Comparison of ENCODE assay signal across 17 cellular contexts in the genomic region with DNA sequence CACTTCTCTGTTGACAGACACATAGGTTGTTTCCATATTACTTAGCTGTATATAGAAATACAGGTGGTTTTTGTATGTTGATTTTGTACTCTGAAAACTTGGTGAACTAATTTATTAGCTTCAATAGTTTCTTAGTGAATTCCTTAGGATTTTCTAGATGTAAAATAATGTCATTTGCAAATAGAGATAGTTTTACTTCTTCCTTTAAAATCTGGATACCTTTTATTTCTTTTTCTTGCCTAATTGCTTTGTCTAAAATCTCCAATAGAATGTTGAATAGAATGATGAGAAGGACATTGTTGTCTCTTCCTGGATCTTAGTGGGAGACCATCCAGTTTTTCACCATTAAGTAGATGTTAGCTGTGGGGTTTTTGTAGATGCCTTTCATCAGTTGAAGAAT. TPM values are rescaled to one million over a fixed set of nuclear protein-coding genes. Genes with fewer than 3 reads are reported as not detected.
DNase-seq lines count a peak whose midpoint lies in the region; ATAC-seq, FAIRE-seq and TF ChIP-seq lines count a peak whose summit lies in the region.
"Had no signal": no experiment of that assay in that cellular context is flagged by ENCODE, and none has a peak within 500 bp of the region (broad histone marks: within the 10 kb centered on the region; RNA-seq: fewer than 3 reads in every experiment).

No MANE protein-coding gene starts in this region.

- H4K20me1 ChIP-seq in Loucy (ENCODE audit: insufficient read depth, low read length, poor library complexity, severe bottlenecking), result peaks cover 5% of the 10 kb centered on the region

- H3K27ac ChIP-seq in pancreas (no peak overlapping the region), lower lobe of right lung (no peak overlapping the region)
- H3K27ac ChIP-seq in CD8-positive, alpha-beta T cell (ENCODE audit: low read depth, low read length), result no peak overlapping the region
- H3K27ac ChIP-seq: 22Rv1, BLaER1, HL-60 had no signal

- peak overlapping the region; percentile 58 for H3K4me3 Mint-ChIP-seq in activated T-cell treated with anti-CD3 and anti-CD28 coated beads, Interleukin-2, amount 50 U/mL, for 4 hours
- H3K4me3 Mint-ChIP-seq in effector memory CD8-positive, alpha-beta T cell, result peak overlapping the region; percentile 13 to 86
- no peak overlapping the region for H3K4me3 Mint-ChIP-seq in CD8-positive, alpha-beta T cell

- H3K27me3 ChIP-seq in Loucy (ENCODE audit: insufficient read depth, low read length, poor library complexity, severe bottlenecking) (no peaks in the 10 kb centered on the region), pancreas (no peaks in the 10 kb centered on the region), lower lobe of right lung (ENCODE audit: low read depth) (no peaks in the 10 kb centered on the region)
- no peaks in the 10 kb centered on the region for H3K27me3 ChIP-seq in CD8-positive, alpha-beta T cell (ENCODE audit: insufficient read depth, low read length)
- H3K27me3 ChIP-seq: BLaER1 had no signal

- H3K9me3 ChIP-seq in Loucy (ENCODE audit: insufficient read depth, low read depth, low read length) (peaks cover 10% of the 10 kb centered on the region), pancreas (no peaks in the 10 kb centered on the region), lower lobe of right lung (peaks cover 12% of the 10 kb centered on the region)
- no peaks in the 10 kb centered on the region for H3K9me3 ChIP-seq in CD8-positive, alpha-beta T cell (ENCODE audit: low read length)

- peak; percentile 34 for FAIRE-seq in pancreas (lab: Jason Lieb, UNC)
- FAIRE-seq: GM12878 had no signal

- peak overlapping the region; percentile 80 for H3K4me3 ChIP-seq in Loucy (ENCODE audit: low read length, poor library complexity, severe bottlenecking)
- no peak overlapping the region for H3K4me3 ChIP-seq in pancreas
- H3K4me3 ChIP-seq in lower lobe of right lung, result no peak overlapping the region
- no peak overlapping the region for H3K4me3 ChIP-seq in CD8-positive, alpha-beta T cell (ENCODE audit: low read depth, low read length)
- H3K4me3 ChIP-seq: BLaER1, GM12878 had no signal

- peaks cover 100% of the 10 kb centered on the region for H3K79me2 ChIP-seq in Loucy (ENCODE audit: insufficient read depth, low read length)

- H3K4me1 ChIP-seq in Loucy (ENCODE audit: insufficient read depth, low read length, poor library complexity, severe bottlenecking) (peaks cover 13% of the 10 kb centered on the region), pancreas (no peaks in the 10 kb centered on the region), lower lobe of right lung (peaks cover 5% of the 10 kb centered on the region)
- H3K4me1 ChIP-seq in CD8-positive, alpha-beta T cell (ENCODE audit: insufficient read depth, low read length), result peaks cover 6% of the 10 kb centered on the region

- no peaks in the 10 kb centered on the region for H3K9me2 ChIP-seq in Loucy (replicated peaks; ENCODE audit: low read depth, low read length)

- H3F3A ChIP-seq in Loucy (ENCODE audit: low read depth), result no peaks in the 10 kb centered on the region; the same call in 1 of the 2 replicates

- no peaks in the 10 kb centered on the region for H3K27me3 Mint-ChIP-seq in activated T-cell treated with anti-CD3 and anti-CD28 coated beads, Interleukin-2, amount 50 U/mL, for 4 hours (ENCODE audit: low read depth)
- H3K27me3 Mint-ChIP-seq in effector memory CD8-positive, alpha-beta T cell, result no peaks in the 10 kb centered on the region
- no peaks in the 10 kb centered on the region for H3K27me3 Mint-ChIP-seq in CD8-positive, alpha-beta T cell (ENCODE audit: low read depth)

- no peak overlapping the region for H3K27ac Mint-ChIP-seq in effector memory CD8-positive, alpha-beta T cell
- no peak overlapping the region for H3K27ac Mint-ChIP-seq in CD8-positive, alpha-beta T cell

- peaks cover 20% of the 10 kb centered on the region for H3K36me3 Mint-ChIP-seq in activated T-cell treated with anti-CD3 and anti-CD28 coated beads, Interleukin-2, amount 50 U/mL, for 4 hours (ENCODE audit: insufficient read depth)
- peaks cover 24% of the 10 kb centered on the region for H3K36me3 Mint-ChIP-seq in effector memory CD8-positive, alpha-beta T cell (ENCODE audit: insufficient read depth)
- H3K36me3 Mint-ChIP-seq in CD8-positive, alpha-beta T cell, result peaks cover 27% of the 10 kb centered on the region

- peak overlapping the region; percentile 80 for H3K4me2 ChIP-seq in Loucy (ENCODE audit: low read depth, low read length, poor library complexity, severe bottlenecking)
- H3K4me2 ChIP-seq: BLaER1 had no signal

- intact Hi-C loops in pancreas (cut with DNase I) (no loop called here), lower lobe of right lung (cut with DNase I) (no loop called here)
- intact Hi-C loops in CD8-positive, alpha-beta T cell (cut with DNase I, micrococcal nuclease), result no loop called here

- CTCF ChIA-PET in CD8-positive, alpha-beta T cell (lab: Charles Lee), result no interaction called here

- peaks cover 28% of the 10 kb centered on the region for H3K4me1 Mint-ChIP-seq in activated T-cell treated with anti-CD3 and anti-CD28 coated beads, Interleukin-2, amount 50 U/mL, for 4 hours (ENCODE audit: low read depth)
- H3K4me1 Mint-ChIP-seq in effector memory CD8-positive, alpha-beta T cell (ENCODE audit: low read depth in 2 of 2), result peaks cover 27 to 28% of the 10 kb centered on the region in 2 donors
- H3K4me1 Mint-ChIP-seq in CD8-positive, alpha-beta T cell (ENCODE audit: low read depth), result peaks cover 21% of the 10 kb centered on the region

- H3K9ac ChIP-seq in Loucy (ENCODE audit: low read depth, low read length, poor library complexity, severe bottlenecking), result no peak overlapping the region
- H3K9ac ChIP-seq: BLaER1 had no signal

- POLR2A ChIA-PET in CD8-positive, alpha-beta T cell (lab: Charles Lee), result interaction anchor here (1.0 kb wide), 1 partner anchor 17 kb away, joined by 3 read pairs; no protein-coding TSS in a partner anchor

- H3K9me3 Mint-ChIP-seq in activated T-cell treated with anti-CD3 and anti-CD28 coated beads, Interleukin-2, amount 50 U/mL, for 4 hours, result peaks cover 8% of the 10 kb centered on the region
- no peaks in the 10 kb centered on the region for H3K9me3 Mint-ChIP-seq in effector memory CD8-positive, alpha-beta T cell
- H3K9me3 Mint-ChIP-seq in CD8-positive, alpha-beta T cell, result peaks cover 7% of the 10 kb centered on the region

- 0 out of 2 replicates have a peak, but pooled peaks cover 4% of the 10 kb centered on the region for H3K36me3 ChIP-seq in Loucy (ENCODE audit: insufficient read depth, low read length)
- no peaks in the 10 kb centered on the region for H3K36me3 ChIP-seq in pancreas
- H3K36me3 ChIP-seq in lower lobe of right lung, result peaks cover 10% of the 10 kb centered on the region
- no peaks in the 10 kb centered on the region for H3K36me3 ChIP-seq in CD8-positive, alpha-beta T cell (ENCODE audit: insufficient read depth, low read length)

- ATAC-seq in activated T-cell treated with anti-CD3 and anti-CD28 coated beads, Interleukin-2, amount 50 U/mL, for 4 hours, result no peak
- ATAC-seq in effector memory CD8-positive, alpha-beta T cell (replicated peaks), result no peak
- ATAC-seq in pancreas (no peak), lower lobe of right lung (no peak), left lobe of liver (no peak)
- ATAC-seq in CD8-positive, alpha-beta T cell, result no peak
- ATAC-seq: GM12878 had no signal

- DNase-seq in activated T-cell treated with anti-CD3 and anti-CD28 coated beads, Interleukin-2, amount 50 U/mL, for 4 hours, result no peak
- DNase-seq in activated T-cell treated with anti-CD3 and anti-CD28 coated beads, Interleukin-2, amount 50 U/mL, for 1 hour, result no peak
- no peak for DNase-seq in effector memory CD8-positive, alpha-beta T cell
- no peak for DNase-seq in pancreas
- DNase-seq in lower lobe of right lung, result no peak
- DNase-seq in left lobe of liver (ENCODE audit: low spot score), result no peak
- DNase-seq in CD8-positive, alpha-beta T cell, result no peak
- DNase-seq: AML-193, Calu3, DMS 273 treated with DMSO at 0.1 percent for 48 hours, DMS79, HCEC 1CT had no signal

- TF ChIP-seq CTCF in Loucy (conservative IDR thresholded peaks at IDR 0.05; ENCODE audit: low read length), result no peak
- no peak for TF ChIP-seq CTCF in pancreas (IDR thresholded peaks at IDR 0.05)
- no peak for TF ChIP-seq CTCF in lower lobe of right lung (IDR thresholded peaks at IDR 0.05)
- TF ChIP-seq CTCF in CD8-positive, alpha-beta T cell (IDR thresholded peaks at IDR 0.05), result no peak

- H2AFZ ChIP-seq in Loucy (ENCODE audit: low read length), result no peak overlapping the region

RNA-seq across cellular contexts. Expression of a gene that starts 18.7 kb away (rescaled TPM):
- total RNA-seq in activated T-cell treated with anti-CD3 and anti-CD28 coated beads, Interleukin-2, amount 50 U/mL, for 4 hours, result 10 to 100 TPM; 27.8 to 31.4 (median 30.2) TPM
- total RNA-seq in pancreas (10 to 100 TPM in 4 of 6 donors, 1 to 10 TPM in 2; 7.5 to 23.0 (median 12.5) TPM), lower lobe of right lung (38.1 TPM), left lobe of liver (8.2 TPM)
- 1 to 10 TPM; 5.0 to 10.0 TPM for polyA plus RNA-seq in pancreas
- total RNA-seq in CD8-positive, alpha-beta T cell, result 10 to 100 TPM; 11.5 to 12.5 TPM
